ENCODE assay signal across 8 cellular contexts in genomic region chr1:46303038-46303871, GRCh38. TPM values are rescaled to one million over a fixed set of nuclear protein-coding genes. Genes with fewer than 3 reads are reported as not detected.
A peak's percentile ranks its signal among the peaks of the same experiment; 100 is the strongest.
DNase-seq lines count a peak whose midpoint lies in the region; ATAC-seq, FAIRE-seq and TF ChIP-seq lines count a peak whose summit lies in the region.

A gene with protein sequence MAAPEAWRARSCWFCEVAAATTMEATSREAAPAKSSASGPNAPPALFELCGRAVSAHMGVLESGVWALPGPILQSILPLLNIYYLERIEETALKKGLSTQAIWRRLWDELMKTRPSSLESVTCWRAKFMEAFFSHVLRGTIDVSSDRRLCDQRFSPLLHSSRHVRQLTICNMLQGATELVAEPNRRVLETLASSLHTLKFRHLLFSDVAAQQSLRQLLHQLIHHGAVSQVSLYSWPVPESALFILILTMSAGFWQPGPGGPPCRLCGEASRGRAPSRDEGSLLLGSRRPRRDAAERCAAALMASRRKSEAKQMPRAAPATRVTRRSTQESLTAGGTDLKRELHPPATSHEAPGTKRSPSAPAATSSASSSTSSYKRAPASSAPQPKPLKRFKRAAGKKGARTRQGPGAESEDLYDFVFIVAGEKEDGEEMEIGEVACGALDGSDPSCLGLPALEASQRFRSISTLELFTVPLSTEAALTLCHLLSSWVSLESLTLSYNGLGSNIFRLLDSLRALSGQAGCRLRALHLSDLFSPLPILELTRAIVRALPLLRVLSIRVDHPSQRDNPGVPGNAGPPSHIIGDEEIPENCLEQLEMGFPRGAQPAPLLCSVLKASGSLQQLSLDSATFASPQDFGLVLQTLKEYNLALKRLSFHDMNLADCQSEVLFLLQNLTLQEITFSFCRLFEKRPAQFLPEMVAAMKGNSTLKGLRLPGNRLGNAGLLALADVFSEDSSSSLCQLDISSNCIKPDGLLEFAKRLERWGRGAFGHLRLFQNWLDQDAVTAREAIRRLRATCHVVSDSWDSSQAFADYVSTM (minus strand): TSS chr1:46303616. CDS start chr1:46303322, 294 bp downstream.
Gene UQCRH, plus strand, starts transcription at chr1:46303698. Its CDS starts 69 bp downstream, at chr1:46303767.

- WGBS in adrenal gland, 4 donors = 0 to 1% (median 0%) methylated on average over 15 to 61 of the region's 61 CpGs
- WGBS in heart left ventricle, 4 donors = 0 to 1% (median 1%) methylated on average over 23 to 61 of the region's 61 CpGs

- peak within 1 kb of the TSS; percentile 93 to 99 (median 99) for H3K27ac ChIP-seq in adrenal gland
- peak within 1 kb of the TSS; percentile 93 to 100 (median 98) for H3K27ac ChIP-seq in heart left ventricle

- H3K4me3 Mint-ChIP-seq in type B pancreatic cell = peak within 1 kb of the TSS; percentile 96

- no peaks in the 10 kb centered on the region for H3K9me3 Mint-ChIP-seq in type B pancreatic cell

- H3K9me3 ChIP-seq in adrenal gland (replicated peaks in 1 of 3) = no peaks in the 10 kb centered on the region
- no peaks in the 10 kb centered on the region for H3K9me3 ChIP-seq in heart left ventricle

- peaks cover 32% of the 10 kb centered on the region for H3K4me1 Mint-ChIP-seq in type B pancreatic cell (ENCODE audit: unreplicated experiment)

- peaks cover 14% of the 10 kb centered on the region for H3K36me3 Mint-ChIP-seq in type B pancreatic cell

- H3K4me1 ChIP-seq in adrenal gland (replicated peaks in 1 of 2) (peaks cover 32 to 59% of the 10 kb centered on the region in 2 donors), heart left ventricle (peaks cover 8 to 76% (median 59%) of the 10 kb centered on the region in 12 donors)

- H3K36me3 ChIP-seq in adrenal gland (replicated peaks in 1 of 2) = no peaks in the 10 kb centered on the region
- peaks cover 0 to 19% (median under 1%) of the 10 kb centered on the region in 9 donors for H3K36me3 ChIP-seq in heart left ventricle

- H3K27me3 Mint-ChIP-seq in type B pancreatic cell = no peaks in the 10 kb centered on the region

- H3K4me3 ChIP-seq in adrenal gland = peak within 1 kb of the TSS; percentile 66 to 90 (median 82)
- H3K4me3 ChIP-seq in heart left ventricle = peak within 1 kb of the TSS; percentile 73 to 98 (median 90)

- intact Hi-C loops in adrenal gland (cut with DNase I) (no loop called here), heart left ventricle (cut with DNase I) (loop anchor here in 9 of 10 donors (2.0 to 10.0 kb wide), 5 partner anchors 38 to 58 kb away; partner anchors contain the start of genes NSUN4 (in 7 of the 9) and RAD54L (in 2 of the 9))

- TF ChIP-seq POLR2A in GM12892 (IDR thresholded peaks at IDR 0.05; ENCODE audit: low read depth, low read length) = peak; percentile 73; the same call in 1 of the 2 replicates
- TF ChIP-seq POLR2A in adrenal gland (IDR thresholded peaks at IDR 0.05) = peak; percentile 96 to 97
- TF ChIP-seq POLR2A in heart left ventricle (IDR thresholded peaks at IDR 0.05) = peak; percentile 14 to 44

- peak within 1 kb of the TSS; percentile 99 for H3K27ac Mint-ChIP-seq in type B pancreatic cell

- H3K27me3 ChIP-seq in adrenal gland = no peaks in the 10 kb centered on the region
- no peaks in the 10 kb centered on the region for H3K27me3 ChIP-seq in heart left ventricle

- ATAC-seq in HG02852 (IDR thresholded peaks at IDR 0.05; ENCODE audit: unreplicated experiment) (peak; percentile 70), heart left ventricle (peak; percentile 88 to 94 (median 93))

- TF ChIP-seq CTCF in adrenal gland (IDR thresholded peaks at IDR 0.05) (peak in 1 of 6 experiments; percentile 4), heart left ventricle (IDR thresholded peaks at IDR 0.05) (peak in 2 of 12 donors; percentile 1 to 6), type B pancreatic cell (conservative IDR thresholded peaks at IDR 0.05) (no peak)

- FAIRE-seq in GM12892 (lab: Jason Lieb, UNC) = peak; percentile 90

- DNase-seq in GM12892 (ENCODE audit: insufficient read length) (peak; percentile 81), NCI-H146 (lab: John Stamatoyannopoulos, UW) (peak; percentile 89), T-helper 1 cell (peak; percentile 85 to 95 (median 89)), adrenal gland (peak; percentile 91 to 98 (median 97)), heart left ventricle (peak; percentile 95 to 96 (median 96)), pons (ENCODE audit: low spot score) (peak; percentile 98), type B pancreatic cell (ENCODE audit: extremely low spot score, unreplicated experiment) (peak; percentile 94)

RNA-seq across cellular contexts. Expression of the first gene that starts in this region (rescaled TPM):
- 51.2 TPM for polyA plus RNA-seq in GM12892 (2012; ENCODE audit: missing spikeins)
- total RNA-seq in adrenal gland (10 to 100 TPM; 64.5 to 95.8 (median 71.3) TPM), heart left ventricle (10 to 100 TPM; 34.7 to 60.5 (median 45.8) TPM), type B pancreatic cell (ENCODE audit: low replicate concordance) (85.6 and 89.9 TPM in 2 replicates)
- polyA plus RNA-seq in adrenal gland (10 to 100 TPM; 38.5 to 43.2 (median 41.5) TPM), heart left ventricle (10 to 100 TPM; 17.4 to 31.7 TPM)

RNA-seq across cellular contexts. Expression of gene UQCRH, which starts in this region (rescaled TPM):
- 1,313 TPM for polyA plus RNA-seq in GM12892 (2012; ENCODE audit: missing spikeins)
- total RNA-seq in adrenal gland (100 to 1,000 TPM; 118 to 251 (median 168) TPM), heart left ventricle (1,000 to 10,000 TPM in 3 of 9 donors, 100 to 1,000 TPM in 6; 622 to 2,380 (median 940) TPM), type B pancreatic cell (ENCODE audit: low replicate concordance) (335 and 403 TPM in 2 replicates)
- polyA plus RNA-seq in adrenal gland (100 to 1,000 TPM; 174 to 256 (median 245) TPM), heart left ventricle (1,000 to 10,000 TPM; 1,451 to 2,138 TPM)

Comparison
In these comparisons a context has a peak if more than half of its experiments do, and no peak if none do; other contexts are left out.
1. Peak in every context shown above with its lines: DNase-seq, ATAC-seq, H3K4me3 ChIP-seq and H3K27ac ChIP-seq.
2. RNA of gene UQCRH (polyA plus RNA-seq): 1,451 to 2,138 TPM in heart left ventricle; 174 to 256 TPM in adrenal gland; every median in the first group is over 4 times any median in the second.
3. POLR2A ChIP-seq: peak in every context shown above with its lines; median percentile 96 in adrenal gland; 73 in GM12892; 29 in heart left ventricle.
4. intact Hi-C loops: an anchor here in heart left ventricle (2.0 to 10.0 kb wide); none called in adrenal gland.